ENCODE assay signal across 34 cellular contexts in genomic region chr6:85995339-85996033, GRCh38.
"Had no signal": no experiment of that assay in that cellular context is flagged by ENCODE, and none has a peak within 500 bp of the region (broad histone marks: within the 10 kb centered on the region; RNA-seq: fewer than 3 reads in every experiment).

No MANE protein-coding gene starts in this region.

- H3K27me3 ChIP-seq: adrenal gland, ascending aorta, body of pancreas, brain microvascular endothelial cell, breast epithelium, cardiac muscle cell had no signal

- H3K27ac ChIP-seq: adrenal gland, ascending aorta, body of pancreas, brain microvascular endothelial cell, breast epithelium, cardiac muscle cell had no signal

- DNase-seq: activated effector memory CD4-positive, alpha-beta T cell treated with anti-CD3 and anti-CD28 coated beads, Interleukin-2, amount 50 U/mL, for 16 hours; activated effector memory CD4-positive, alpha-beta T cell treated with Interleukin-2 at 50 U/mL for 16 hours; activated gamma-delta T cell; activated gamma-delta T cell treated with Interleukin-2 at 50 U/mL for 16 hours; activated naive CD4-positive, alpha-beta T cell; activated naive CD4-positive, alpha-beta T cell treated with anti-CD3 and anti-CD28 coated beads for 36 hours; activated naive CD4-positive, alpha-beta T cell treated with anti-CD3 and anti-CD28 coated beads, Interleukin-2, amount 10 ng/mL, durations not matched to agents 7 days and 5 days; activated naive CD4-positive, alpha-beta T cell treated with anti-CD3 and anti-CD28 coated beads, Interleukin-2, amount 50 U/mL, for 16 hours; activated naive CD4-positive, alpha-beta T cell treated with Interleukin-2 at 50 U/mL for 16 hours; activated naive CD8-positive, alpha-beta T cell treated with anti-CD3 and anti-CD28 coated beads for 36 hours; activated naive CD8-positive, alpha-beta T cell treated with anti-CD3 and anti-CD28 coated beads, Interleukin-2, amount 10 ng/mL, durations not matched to agents 7 days and 5 days; activated naive CD8-positive, alpha-beta T cell treated with anti-CD3 and anti-CD28 coated beads, Interleukin-2, amount 50 U/mL, for 24 hours; activated T-cell treated with anti-CD3 and anti-CD28 coated beads, Interleukin-2, amount 50 U/mL, for 1 hour; activated T-cell treated with anti-CD3 and anti-CD28 coated beads, Interleukin-2, amount 50 U/mL, for 24 hours; activated T-cell treated with anti-CD3 and anti-CD28 coated beads, Interleukin-2, amount 50 U/mL, for 4 hours; activated T-cell treated with anti-CD3 and anti-CD28 coated beads, Interleukin-2, amount 50 U/mL, for 48 hours; activated T-cell treated with anti-CD3 and anti-CD28 coated beads, Interleukin-2, amount 50 U/mL, for 72 hours; adrenal gland; amniotic stem cell; amygdala; anterior cingulate cortex; aorta; body of pancreas; brain microvascular endothelial cell; caudate nucleus; central memory CD4-positive, alpha-beta T cell; cerebellar nuclear complex had no signal

- FAIRE-seq: astrocyte, bronchial epithelial cell had no signal

- H3K36me3 ChIP-seq: adrenal gland, ascending aorta, brain microvascular endothelial cell, breast epithelium, cardiac muscle cell had no signal

- H3K4me1 ChIP-seq: adrenal gland, ascending aorta, breast epithelium had no signal

- H3K9me3 ChIP-seq: adrenal gland, ascending aorta, body of pancreas, breast epithelium had no signal

- ATAC-seq: activated naive CD4-positive, alpha-beta T cell treated with anti-CD3 and anti-CD28 coated beads, Interleukin-2, amount 50 U/mL, for 72 hours; activated naive CD8-positive, alpha-beta T cell treated with anti-CD3 and anti-CD28 coated beads, Interleukin-2, amount 50 U/mL, for 24 hours; activated T-cell treated with anti-CD3 and anti-CD28 coated beads, Interleukin-2, amount 50 U/mL, for 4 hours; activated T-cell treated with anti-CD3 and anti-CD28 coated beads, Interleukin-2, amount 50 U/mL, for 72 hours; activated T-helper 17 cell treated with anti-CD3 and anti-CD28 coated beads, Interleukin-2, amount 50 U/mL, for 72 hours; body of pancreas had no signal

- H3K4me3 ChIP-seq: adrenal gland, ascending aorta, body of pancreas, breast epithelium, cardiac muscle cell had no signal
